ENCODE assay signal across 9 cellular contexts in genomic region chr1:40339420-40340323, GRCh38. TPM values are rescaled to one million over a fixed set of nuclear protein-coding genes. Genes with fewer than 3 reads are reported as not detected.
DNase-seq lines count a peak whose midpoint lies in the region; ATAC-seq and TF ChIP-seq lines count a peak whose summit lies in the region.
"Had no signal": no experiment of that assay in that cellular context is flagged by ENCODE, and none has a peak within 500 bp of the region (broad histone marks: within the 10 kb centered on the region; RNA-seq: fewer than 3 reads in every experiment).

No MANE protein-coding gene starts in this region.

- no peaks in the 10 kb centered on the region for H3K9me3 Mint-ChIP-seq in activated CD8-positive, alpha-beta T cell treated with anti-CD3 and anti-CD28 coated beads, Interleukin-2, amount 10 ng/mL, durations not matched to agents 7 days and 5 days (ENCODE audit: insufficient read depth)
- H3K9me3 Mint-ChIP-seq in activated CD8-positive, alpha-beta T cell treated with anti-CD3 and anti-CD28 coated beads for 36 hours = no peaks in the 10 kb centered on the region
- H3K9me3 Mint-ChIP-seq in naive B cell = peaks cover 0 to 2% (median 0%) of the 10 kb centered on the region in 7 donors

- CTCF ChIA-PET in activated CD8-positive, alpha-beta T cell treated with anti-CD3 and anti-CD28 coated beads, Interleukin-2, amount 10 ng/mL, durations not matched to agents 7 days and 5 days (lab: Charles Lee) = interaction anchor here (0.5 to 11.6 kb wide), 80 partner anchors 8 to 538 kb away, joined by 3 to 262 read pairs (median 6); partner anchors contain the start of genes COL9A2, PPT1, RLF and SMAP2
- CTCF ChIA-PET in activated CD8-positive, alpha-beta T cell treated with anti-CD3 and anti-CD28 coated beads for 36 hours (lab: Charles Lee) = interaction anchor here (0.6 to 9.1 kb wide), 78 partner anchors 9 to 420 kb away, joined by 3 to 331 read pairs (median 6); partner anchors contain the start of genes COL9A2, PPT1, RLF and SMAP2
- CTCF ChIA-PET in PC-9 (lab: Charles Lee) = interaction anchor here (0.5 to 2.7 kb wide), 15 partner anchors 24 to 640 kb away, joined by 3 to 40 read pairs (median 4); partner anchors contain the start of gene CTPS1

- H3K79me2 ChIP-seq in Karpas-422 (ENCODE audit: low read length) (no peaks in the 10 kb centered on the region), PC-9 (ENCODE audit: low read depth) (no peaks in the 10 kb centered on the region), GM23248 (ENCODE audit: insufficient read depth) (no peaks in the 10 kb centered on the region)

- no peaks in the 10 kb centered on the region for H3K36me3 ChIP-seq in Karpas-422 (ENCODE audit: insufficient read depth, low read length)
- H3K36me3 ChIP-seq in PC-9 (ENCODE audit: low read depth) = no peaks in the 10 kb centered on the region
- no peaks in the 10 kb centered on the region for H3K36me3 ChIP-seq in GM23248 (ENCODE audit: low read depth)
- H3K36me3 ChIP-seq: SJSA1 had no signal

- no peak for TF ChIP-seq CTCF in activated CD8-positive, alpha-beta T cell treated with anti-CD3 and anti-CD28 coated beads for 36 hours (IDR thresholded peaks at IDR 0.05)
- no peak for TF ChIP-seq CTCF in PC-9 (conservative IDR thresholded peaks at IDR 0.05)
- TF ChIP-seq CTCF in GM10266 (IDR thresholded peaks at IDR 0.05; ENCODE audit: control insufficient read depth, insufficient read depth, low read depth, missing control alignments) = no peak

- H3K4me1 ChIP-seq in Karpas-422 (ENCODE audit: low read length) (peaks cover 27% of the 10 kb centered on the region), PC-9 (replicated peaks; ENCODE audit: insufficient read depth) (peaks cover 10% of the 10 kb centered on the region), GM23248 (ENCODE audit: insufficient read depth) (peaks cover under 1% of the 10 kb centered on the region; the same call in 1 of the 2 replicates)

- H3K27ac ChIP-seq in Karpas-422 (ENCODE audit: low read length) (no peak overlapping the region), PC-9 (no peak overlapping the region), GM23248 (no peak overlapping the region)
- H3K27ac ChIP-seq: SJSA1 had no signal

- no TSS peak for BruUV-seq in PC-9 (replicated peaks; lab: Mats Ljungman, UMichigan)

- H3K27me3 ChIP-seq in Karpas-422 (ENCODE audit: low read length) (no peaks in the 10 kb centered on the region), PC-9 (ENCODE audit: insufficient read depth, low read depth) (no peaks in the 10 kb centered on the region), GM23248 (replicated peaks; ENCODE audit: insufficient read depth) (no peaks in the 10 kb centered on the region)
- H3K27me3 ChIP-seq: SJSA1 had no signal

- H3K9me3 ChIP-seq in Karpas-422 (ENCODE audit: low read length) (no peaks in the 10 kb centered on the region), PC-9 (ENCODE audit: insufficient read depth, low read depth) (no peaks in the 10 kb centered on the region), GM23248 (ENCODE audit: low read depth) (no peaks in the 10 kb centered on the region)
- H3K9me3 ChIP-seq: SJSA1 had no signal

- no peaks in the 10 kb centered on the region for H3K36me3 Mint-ChIP-seq in activated CD8-positive, alpha-beta T cell treated with anti-CD3 and anti-CD28 coated beads, Interleukin-2, amount 10 ng/mL, durations not matched to agents 7 days and 5 days (ENCODE audit: low read depth)
- peaks cover 6% of the 10 kb centered on the region for H3K36me3 Mint-ChIP-seq in activated CD8-positive, alpha-beta T cell treated with anti-CD3 and anti-CD28 coated beads for 36 hours (ENCODE audit: low read depth)
- no peaks in the 10 kb centered on the region for H3K36me3 Mint-ChIP-seq in naive B cell

- peaks cover 51% of the 10 kb centered on the region for H3K4me1 Mint-ChIP-seq in activated CD8-positive, alpha-beta T cell treated with anti-CD3 and anti-CD28 coated beads, Interleukin-2, amount 10 ng/mL, durations not matched to agents 7 days and 5 days (ENCODE audit: low read depth)
- H3K4me1 Mint-ChIP-seq in activated CD8-positive, alpha-beta T cell treated with anti-CD3 and anti-CD28 coated beads for 36 hours (ENCODE audit: low read depth) = peaks cover 48% of the 10 kb centered on the region
- H3K4me1 Mint-ChIP-seq in naive B cell = peaks cover 46 to 59% (median 58%) of the 10 kb centered on the region in 3 donors

- ATAC-seq in activated CD8-positive, alpha-beta T cell treated with anti-CD3 and anti-CD28 coated beads, Interleukin-2, amount 10 ng/mL, durations not matched to agents 7 days and 5 days = no peak
- ATAC-seq in activated CD8-positive, alpha-beta T cell treated with anti-CD3 and anti-CD28 coated beads for 36 hours = no peak
- ATAC-seq in naive B cell (ENCODE audit: low read depth in 2 of 2) = no peak

- WGBS in GM23248 (ENCODE audit: low coverage in 1 of 2, low lambda C conversion rate in 2 of 2, missing lambda C conversion rate in 2 of 2), 2 experiments = 61 to 63% methylated on average over 6 of the region's 6 CpGs

- DNase-seq in activated CD8-positive, alpha-beta T cell treated with anti-CD3 and anti-CD28 coated beads, Interleukin-2, amount 10 ng/mL, durations not matched to agents 7 days and 5 days = no peak
- DNase-seq in activated CD8-positive, alpha-beta T cell treated with anti-CD3 and anti-CD28 coated beads for 36 hours = no peak
- peak; percentile 36 for DNase-seq in Karpas-422
- peak; percentile 5 to 40 for DNase-seq in PC-9
- DNase-seq in naive B cell = no peak
- no peak for DNase-seq in GM23248
- DNase-seq in GM10266 (ENCODE audit: extremely low spot score) = no peak
- no peak for DNase-seq in activated CD4-positive, alpha-beta T cell treated with anti-CD3 and anti-CD28 coated beads, Interleukin-2, amount 50 U/mL, for 4 hours

- H3K4me3 Mint-ChIP-seq in activated CD8-positive, alpha-beta T cell treated with anti-CD3 and anti-CD28 coated beads, Interleukin-2, amount 10 ng/mL, durations not matched to agents 7 days and 5 days = no peak overlapping the region
- no peak overlapping the region for H3K4me3 Mint-ChIP-seq in activated CD8-positive, alpha-beta T cell treated with anti-CD3 and anti-CD28 coated beads for 36 hours
- H3K4me3 Mint-ChIP-seq in naive B cell = peak overlapping the region in 5 of 8 donors; percentile 10 to 88 (median 64)

- POLR2A ChIA-PET in activated CD8-positive, alpha-beta T cell treated with anti-CD3 and anti-CD28 coated beads, Interleukin-2, amount 10 ng/mL, durations not matched to agents 7 days and 5 days (lab: Charles Lee) = interaction anchor here (0.9 to 2.8 kb wide), 4 partner anchors 16 to 187 kb away, joined by 3 to 14 read pairs (median 11); partner anchors contain the start of gene SMAP2
- POLR2A ChIA-PET in activated CD8-positive, alpha-beta T cell treated with anti-CD3 and anti-CD28 coated beads for 36 hours (lab: Charles Lee) = interaction anchor here (0.7 to 1.5 kb wide), 5 partner anchors 14 to 280 kb away, joined by 3 to 4 read pairs (median 3); no protein-coding TSS in a partner anchor
- POLR2A ChIA-PET in PC-9 (lab: Charles Lee; ENCODE audit: unreplicated experiment) = interaction anchor here (0.6 to 0.7 kb wide), 2 partner anchors 298 to 424 kb away, joined by 3 to 6 read pairs; no protein-coding TSS in a partner anchor

- intact Hi-C loops in activated CD8-positive, alpha-beta T cell treated with anti-CD3 and anti-CD28 coated beads for 36 hours (cut with micrococcal nuclease) = loop anchor here (2.0 kb wide), 3 partner anchors 65 to 195 kb away; no protein-coding TSS in a partner anchor
- intact Hi-C loops in PC-9 (cut with micrococcal nuclease; ENCODE audit: unreplicated experiment) = loop anchor here (2.0 to 5.0 kb wide), 4 partner anchors 65 to 522 kb away; partner anchors contain the start of gene ZMPSTE24

- H3K9me2 ChIP-seq in Karpas-422 (replicated peaks; ENCODE audit: insufficient read depth, low read length) (no peaks in the 10 kb centered on the region), PC-9 (ENCODE audit: insufficient read depth) (no peaks in the 10 kb centered on the region), GM23248 (ENCODE audit: insufficient read depth) (no peaks in the 10 kb centered on the region)

- H3K9ac ChIP-seq in Karpas-422 (ENCODE audit: low read length) (no peak overlapping the region), GM23248 (no peak overlapping the region)

- H3F3A ChIP-seq in PC-9 (ENCODE audit: insufficient read depth, low read depth) (no peaks in the 10 kb centered on the region), GM23248 (ENCODE audit: insufficient read depth) (no peaks in the 10 kb centered on the region)

- no peaks in the 10 kb centered on the region for H3K27me3 Mint-ChIP-seq in activated CD8-positive, alpha-beta T cell treated with anti-CD3 and anti-CD28 coated beads, Interleukin-2, amount 10 ng/mL, durations not matched to agents 7 days and 5 days (ENCODE audit: low read depth)
- no peaks in the 10 kb centered on the region for H3K27me3 Mint-ChIP-seq in activated CD8-positive, alpha-beta T cell treated with anti-CD3 and anti-CD28 coated beads for 36 hours
- no peaks in the 10 kb centered on the region for H3K27me3 Mint-ChIP-seq in naive B cell

- H3K4me2 ChIP-seq in Karpas-422 (ENCODE audit: low read depth, low read length, poor library complexity, severe bottlenecking) (no peak overlapping the region), PC-9 (peak overlapping the region; percentile 70), GM23248 (ENCODE audit: unreplicated experiment) (no peak overlapping the region)

- peak overlapping the region; percentile 58 for H3K27ac Mint-ChIP-seq in activated CD8-positive, alpha-beta T cell treated with anti-CD3 and anti-CD28 coated beads, Interleukin-2, amount 10 ng/mL, durations not matched to agents 7 days and 5 days
- H3K27ac Mint-ChIP-seq in activated CD8-positive, alpha-beta T cell treated with anti-CD3 and anti-CD28 coated beads for 36 hours = no peak overlapping the region
- peak overlapping the region in 5 of 6 donors; percentile 39 to 70 (median 61) for H3K27ac Mint-ChIP-seq in naive B cell

- no peak overlapping the region for H2AFZ ChIP-seq in Karpas-422 (ENCODE audit: low read length)
- H2AFZ ChIP-seq in PC-9 = peak overlapping the region; percentile 56; the same call in 1 of the 2 replicates
- H2AFZ ChIP-seq in GM23248 = no peak overlapping the region

- H4K20me1 ChIP-seq in Karpas-422 (ENCODE audit: insufficient read depth, low read depth, low read length) = no peaks in the 10 kb centered on the region
- no peaks in the 10 kb centered on the region for H4K20me1 ChIP-seq in PC-9 (ENCODE audit: insufficient read depth)
- no peaks in the 10 kb centered on the region for H4K20me1 ChIP-seq in GM23248 (ENCODE audit: insufficient read depth)

- in situ Hi-C loops in GM23248 (cut with MboI) = loop anchor here (10.0 kb wide), 2 partner anchors 195 to 255 kb away; no protein-coding TSS in a partner anchor

- H3K4me3 ChIP-seq in Karpas-422 (ENCODE audit: low read length) (no peak overlapping the region), PC-9 (no peak overlapping the region; the same call in 1 of the 2 replicates), GM23248 (no peak overlapping the region)
- H3K4me3 ChIP-seq: SJSA1 had no signal

RNA-seq across cellular contexts. Expression of gene COL9A2, which starts 22.6 kb away (rescaled TPM):
- 1 to 10 TPM; 2.4 to 2.5 TPM for total RNA-seq in activated CD8-positive, alpha-beta T cell treated with anti-CD3 and anti-CD28 coated beads, Interleukin-2, amount 10 ng/mL, durations not matched to agents 7 days and 5 days
- total RNA-seq in activated CD8-positive, alpha-beta T cell treated with anti-CD3 and anti-CD28 coated beads for 36 hours = 1 to 10 TPM; 4.3 to 5.4 TPM
- total RNA-seq in Karpas-422 (2014; rRNA removed; shearing (Covaris generic); ENCODE audit: low replicate concordance) = 7.9 and 28.2 TPM in 2 replicates
- total RNA-seq in PC-9 (2021) = 9.3 and 13.5 TPM in 2 replicates
- polyA plus RNA-seq in naive B cell (ENCODE audit: low read depth in 6 of 6) (1 to 10 TPM; 1.3 to 5.6 (median 3.2) TPM), GM23248 (2016; fragmentation: Nextera tagmentation; extraction: Ambion mirVana) (0.80 and 0.91 TPM in 2 replicates)
- 0.89 and 2.8 TPM in 2 replicates for total RNA-seq in GM23248 (2014; rRNA removed; shearing (Covaris generic))

RNA-seq across cellular contexts. Expression of gene SMAP2, which starts 33.9 kb away (rescaled TPM):
- 100 to 1,000 TPM; 106 to 107 TPM for total RNA-seq in activated CD8-positive, alpha-beta T cell treated with anti-CD3 and anti-CD28 coated beads, Interleukin-2, amount 10 ng/mL, durations not matched to agents 7 days and 5 days
- total RNA-seq in activated CD8-positive, alpha-beta T cell treated with anti-CD3 and anti-CD28 coated beads for 36 hours = 100 to 1,000 TPM; 204 to 209 TPM
- total RNA-seq in Karpas-422 (2014; rRNA removed; shearing (Covaris generic); ENCODE audit: low replicate concordance) = 33.6 and 37.5 TPM in 2 replicates
- 12.9 and 19.7 TPM in 2 replicates for total RNA-seq in PC-9 (2021)
- 100 to 1,000 TPM; 480 to 946 (median 649) TPM for polyA plus RNA-seq in naive B cell (ENCODE audit: low read depth in 6 of 6)
- 14.3 and 15.6 TPM in 2 replicates for total RNA-seq in GM23248 (2014; rRNA removed; shearing (Covaris generic))
- polyA plus RNA-seq in GM23248 (2016; fragmentation: Nextera tagmentation; extraction: Ambion mirVana) = 12.2 and 13.0 TPM in 2 replicates

Comparison
In these comparisons a context has a peak if more than half of its experiments do, and no peak if none do; other contexts are left out.
1. DNase-seq: peak in Karpas-422 (single experiment) and PC-9 (2 of 2); none in activated CD8-positive, alpha-beta T cell treated with anti-CD3 and anti-CD28 coated beads, Interleukin-2, amount 10 ng/mL, durations not matched to agents 7 days and 5 days (single experiment), activated CD8-positive, alpha-beta T cell treated with anti-CD3 and anti-CD28 coated beads for 36 hours (single experiment), naive B cell (single experiment), GM23248 (single experiment), GM10266 (single experiment) and activated CD4-positive, alpha-beta T cell treated with anti-CD3 and anti-CD28 coated beads, Interleukin-2, amount 50 U/mL, for 4 hours (0 of 2).
2. H3K4me3 Mint-ChIP-seq: peak in naive B cell (5 of 8); none in activated CD8-positive, alpha-beta T cell treated with anti-CD3 and anti-CD28 coated beads, Interleukin-2, amount 10 ng/mL, durations not matched to agents 7 days and 5 days (single experiment) and activated CD8-positive, alpha-beta T cell treated with anti-CD3 and anti-CD28 coated beads for 36 hours (single experiment).